8 cellular contexts compared by ENCODE assay signal in genomic region chr1:221839794-221840395, GRCh38.
DNase-seq lines count a peak whose midpoint lies in the region; ATAC-seq and TF ChIP-seq lines count a peak whose summit lies in the region.

No MANE protein-coding gene starts in this region.

- no peaks in the 10 kb centered on the region for H4K20me1 ChIP-seq in PC-9 (ENCODE audit: insufficient read depth)

- peaks cover 19% of the 10 kb centered on the region; the same call in 1 of the 2 replicates for H3F3A ChIP-seq in PC-9 (ENCODE audit: insufficient read depth, low read depth)

- intact Hi-C loops in PC-9 (cut with micrococcal nuclease; ENCODE audit: unreplicated experiment), result loop anchor here (1.0 to 2.0 kb wide), 3 partner anchors 29 to 98 kb away; partner anchors contain the start of gene DUSP10

- ATAC-seq in HG02610 (IDR thresholded peaks at IDR 0.05; ENCODE audit: unreplicated experiment), result peak; percentile 85

- DNase-seq in GM12865 (ENCODE audit: low read depth) (peak; percentile 93), PC-9 (peak; percentile 81 to 96), activated gamma-delta T cell treated with Interleukin-2 at 50 U/mL for 16 hours (peak; percentile 70), islet precursor cell (peak; percentile 93), NCI-H2227 treated with DMSO at 0.1 percent for 48 hours (lab: John Stamatoyannopoulos, UW) (no peak), NCI-H128 (lab: John Stamatoyannopoulos, UW; ENCODE audit: unreplicated experiment) (no peak)
- DNase-seq in stimulated activated CD8-positive, alpha-beta memory T cell treated with anti-CD3 and anti-CD28 coated beads, Interleukin-2, amount 100 ng/mL, for 1 hour (ENCODE audit: low read depth in 2 of 2), result peak; percentile 52 to 59

- H3K4me2 ChIP-seq in PC-9, result peak overlapping the region; percentile 36

- H3K9me2 ChIP-seq in PC-9 (ENCODE audit: insufficient read depth), result no peaks in the 10 kb centered on the region

- no peak overlapping the region for H3K4me3 ChIP-seq in GM12865 (ENCODE audit: low read depth, low read length)
- H3K4me3 ChIP-seq in PC-9, result no peak overlapping the region

- no peaks in the 10 kb centered on the region for H3K36me3 ChIP-seq in PC-9 (ENCODE audit: low read depth)

- CTCF ChIA-PET in PC-9 (lab: Charles Lee), result interaction anchor here (0.6 kb wide), 1 partner anchor 170 kb away, joined by 6 read pairs; no protein-coding TSS in a partner anchor

- POLR2A ChIA-PET in PC-9 (lab: Charles Lee; ENCODE audit: unreplicated experiment), result interaction anchor here (0.5 to 0.6 kb wide), 2 partner anchors 30 to 624 kb away, joined by 4 to 6 read pairs; no protein-coding TSS in a partner anchor

- peaks cover 35% of the 10 kb centered on the region for H3K4me1 ChIP-seq in PC-9 (replicated peaks; ENCODE audit: insufficient read depth)

- TF ChIP-seq CTCF in GM12865 (IDR thresholded peaks at IDR 0.05; ENCODE audit: insufficient read depth, low read depth, low read length, missing control alignments) (no peak), PC-9 (conservative IDR thresholded peaks at IDR 0.05) (no peak)

- H3K27ac ChIP-seq in PC-9, result peak overlapping the region; percentile 87

- H3K79me2 ChIP-seq in PC-9 (ENCODE audit: low read depth), result no peaks in the 10 kb centered on the region

- H2AFZ ChIP-seq in PC-9, result peak overlapping the region; percentile 71

- H3K9me3 ChIP-seq in PC-9 (ENCODE audit: insufficient read depth, low read depth), result no peaks in the 10 kb centered on the region

- BruUV-seq in PC-9 (replicated peaks; lab: Mats Ljungman, UMichigan), result no TSS peak

- H3K27me3 ChIP-seq in PC-9 (ENCODE audit: insufficient read depth, low read depth), result no peaks in the 10 kb centered on the region

Comparison
In these comparisons a context has a peak if more than half of its experiments do, and no peak if none do; other contexts are left out.
1. DNase-seq: peak in GM12865 (single experiment), PC-9 (2 of 2), activated gamma-delta T cell treated with Interleukin-2 at 50 U/mL for 16 hours (single experiment), islet precursor cell (single experiment) and stimulated activated CD8-positive, alpha-beta memory T cell treated with anti-CD3 and anti-CD28 coated beads, Interleukin-2, amount 100 ng/mL, for 1 hour (2 of 2); none in NCI-H2227 treated with DMSO at 0.1 percent for 48 hours (single experiment) and NCI-H128 (single experiment).